ENCODE assay signal across 15 cellular contexts in the genomic region with DNA sequence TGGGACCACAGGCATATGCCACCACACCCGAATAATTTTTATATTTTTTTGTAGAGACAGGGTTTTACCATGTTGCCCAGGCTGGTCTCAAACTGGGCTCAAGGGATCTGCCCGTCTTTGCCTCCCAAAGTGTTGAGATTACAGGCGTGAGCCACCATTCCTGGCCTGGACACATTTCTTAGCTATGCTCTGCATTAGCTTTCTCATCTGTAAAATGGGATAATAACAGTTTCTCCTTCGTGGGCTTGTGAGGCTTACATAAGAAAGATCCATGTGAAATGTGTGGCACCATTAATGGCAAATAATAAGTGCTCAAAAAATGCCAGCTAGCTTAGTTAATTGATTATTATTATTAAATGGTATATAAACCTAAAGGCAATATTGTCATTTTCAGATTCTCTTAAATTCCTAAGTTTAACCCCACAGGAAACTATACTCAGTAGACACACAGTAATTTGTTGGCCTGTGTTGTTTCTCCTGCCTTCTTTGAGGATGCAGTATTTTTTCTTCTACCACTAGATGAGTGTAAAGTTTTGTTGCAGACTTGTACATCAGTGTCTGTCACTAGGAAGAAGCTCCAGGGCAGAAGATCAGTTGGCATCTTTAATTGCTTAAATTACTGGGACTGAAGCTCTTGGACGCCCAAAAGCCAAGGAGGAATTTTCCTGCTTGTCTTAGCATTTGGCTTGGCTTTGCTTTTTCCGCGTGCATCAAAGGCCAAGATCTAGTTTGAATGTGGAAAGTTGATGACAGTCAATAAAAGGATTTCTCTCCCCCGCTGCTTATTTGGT.
DNase-seq lines count a peak whose midpoint lies in the region; ATAC-seq, FAIRE-seq and TF ChIP-seq lines count a peak whose summit lies in the region.
"Had no signal": no experiment of that assay in that cellular context is flagged by ENCODE, and none has a peak within 500 bp of the region (broad histone marks: within the 10 kb centered on the region; RNA-seq: fewer than 3 reads in every experiment).

No MANE protein-coding gene starts in this region.

- no peak overlapping the region for H3K4me3 Mint-ChIP-seq in activated CD4-positive, alpha-beta T cell treated with anti-CD3 and anti-CD28 coated beads, Interleukin-2, amount 10 ng/mL, durations not matched to agents 7 days and 5 days
- H3K4me3 Mint-ChIP-seq: activated naive CD4-positive, alpha-beta T cell treated with anti-CD3 and anti-CD28 coated beads for 36 hours had no signal

- CTCF ChIA-PET in activated CD4-positive, alpha-beta T cell treated with anti-CD3 and anti-CD28 coated beads, Interleukin-2, amount 10 ng/mL, durations not matched to agents 7 days and 5 days (lab: Charles Lee), result interaction anchor here (0.9 to 1.8 kb wide), 8 partner anchors 8 to 161 kb away, joined by 3 to 6 read pairs (median 3); no protein-coding TSS in a partner anchor
- CTCF ChIA-PET in K562 (lab: Yijun Ruan, JAX; ENCODE audit: low intra/inter-chr PET ratio), result no interaction called here

- H3K4me3 ChIP-seq in K562 (no peak overlapping the region), smooth muscle cell (no peak overlapping the region)
- H3K4me3 ChIP-seq: cardiac muscle cell, thoracic aorta had no signal

- no peaks in the 10 kb centered on the region for H3K27me3 Mint-ChIP-seq in activated CD4-positive, alpha-beta T cell treated with anti-CD3 and anti-CD28 coated beads, Interleukin-2, amount 10 ng/mL, durations not matched to agents 7 days and 5 days

- no peak for DNase-seq in activated CD4-positive, alpha-beta T cell treated with anti-CD3 and anti-CD28 coated beads, Interleukin-2, amount 10 ng/mL, durations not matched to agents 7 days and 5 days
- DNase-seq in activated CD4-positive, alpha-beta T cell treated with anti-CD3 and anti-CD28 coated beads for 48 hours, result no peak
- DNase-seq in M059J (ENCODE audit: low read depth), result peak; percentile 41
- no peak for DNase-seq in K562 (ENCODE audit: extremely low read depth in 1 of 4, low spot score in 3 of 4)
- DNase-seq in smooth muscle cell (lab: John Stamatoyannopoulos, UW; ENCODE audit: unreplicated experiment), result no peak
- no peak for DNase-seq in amniotic stem cell (lab: John Stamatoyannopoulos, UW)
- DNase-seq in erythroblast (lab: John Stamatoyannopoulos, UW), result no peak
- DNase-seq: activated naive CD4-positive, alpha-beta T cell treated with anti-CD3 and anti-CD28 coated beads for 36 hours; COR-L47; effector CD4-positive, alpha-beta T cell; MM.1S; Right ventricle myocardium superior had no signal

- no TSS peak for BruUV-seq in K562 (replicated peaks; lab: Mats Ljungman, UMichigan)

- no peak for FAIRE-seq in K562 (lab: Jason Lieb, UNC)

- H3K4me2 ChIP-seq in K562 (ENCODE audit: insufficient read depth, low read length), result no peak overlapping the region
- H3K4me2 ChIP-seq in smooth muscle cell, result no peak overlapping the region

- H2AFZ ChIP-seq in K562 (ENCODE audit: low read depth, low read length), result peak overlapping the region; percentile 0
- peak overlapping the region; percentile 33 for H2AFZ ChIP-seq in smooth muscle cell (ENCODE audit: low read depth)

- intact Hi-C loops in K562 (cut with micrococcal nuclease), result no loop called here

- H3K27me3 ChIP-seq in K562 (ENCODE audit: control insufficient read depth in 2 of 2, insufficient read depth in 2 of 2, low read length in 2 of 2) (no peaks in the 10 kb centered on the region), smooth muscle cell (ENCODE audit: low read depth) (no peaks in the 10 kb centered on the region)
- H3K27me3 ChIP-seq: cardiac muscle cell had no signal

- ATAC-seq in K562 (no peak), GM21528 (IDR thresholded peaks at IDR 0.05; ENCODE audit: low FRiP score, unreplicated experiment) (no peak)

- in situ Hi-C loops in K562 (cut with MboI), result no loop called here

- H3K79me2 ChIP-seq in K562 (ENCODE audit: control insufficient read depth, insufficient read depth, low read length) (no peaks in the 10 kb centered on the region), smooth muscle cell (ENCODE audit: low read depth) (no peaks in the 10 kb centered on the region)

- H3K9me3 ChIP-seq in K562 (replicated peaks; ENCODE audit: control insufficient read depth, insufficient read depth, low read depth, low read length) (no peaks in the 10 kb centered on the region), smooth muscle cell (replicated peaks; ENCODE audit: low read depth) (no peaks in the 10 kb centered on the region)
- H3K9me3 ChIP-seq: thoracic aorta had no signal

- H3K27ac Mint-ChIP-seq in activated CD4-positive, alpha-beta T cell treated with anti-CD3 and anti-CD28 coated beads, Interleukin-2, amount 10 ng/mL, durations not matched to agents 7 days and 5 days, result peak overlapping the region; percentile 95

- peaks cover 57% of the 10 kb centered on the region for H3K4me1 Mint-ChIP-seq in activated CD4-positive, alpha-beta T cell treated with anti-CD3 and anti-CD28 coated beads, Interleukin-2, amount 10 ng/mL, durations not matched to agents 7 days and 5 days

- peaks cover 26% of the 10 kb centered on the region for H3F3A ChIP-seq in smooth muscle cell (ENCODE audit: low read depth)

- WGBS in K562 (ENCODE audit: insufficient coverage, low coverage, missing lambda C conversion rate), result 67% methylated on average over 8 of the region's 8 CpGs
- WGBS in smooth muscle cell (ENCODE audit: low lambda C conversion rate), result 85% methylated on average over 8 of the region's 8 CpGs

- H4K20me1 ChIP-seq in K562 (replicated peaks; ENCODE audit: control insufficient read depth, insufficient read depth, low read length) (no peaks in the 10 kb centered on the region), smooth muscle cell (ENCODE audit: low read depth) (no peaks in the 10 kb centered on the region)

- H3K9me3 Mint-ChIP-seq in activated CD4-positive, alpha-beta T cell treated with anti-CD3 and anti-CD28 coated beads, Interleukin-2, amount 10 ng/mL, durations not matched to agents 7 days and 5 days, result no peaks in the 10 kb centered on the region
- H3K9me3 Mint-ChIP-seq: activated naive CD4-positive, alpha-beta T cell treated with anti-CD3 and anti-CD28 coated beads for 36 hours had no signal

- H3K36me3 ChIP-seq in K562 (ENCODE audit: control insufficient read depth, insufficient read depth, low read length) (no peaks in the 10 kb centered on the region), smooth muscle cell (ENCODE audit: low read depth) (no peaks in the 10 kb centered on the region)
- H3K36me3 ChIP-seq: cardiac muscle cell, thoracic aorta had no signal

- no peaks in the 10 kb centered on the region for H3K9me1 ChIP-seq in K562 (ENCODE audit: control insufficient read depth, insufficient read depth, low read length)

- no peak overlapping the region for H3K9ac ChIP-seq in K562 (ENCODE audit: insufficient read depth in 1 of 2, low read depth in 2 of 2, low read length in 2 of 2)
- no peak overlapping the region for H3K9ac ChIP-seq in smooth muscle cell (ENCODE audit: low read depth)

- peaks cover 5% of the 10 kb centered on the region for H3K36me3 Mint-ChIP-seq in activated CD4-positive, alpha-beta T cell treated with anti-CD3 and anti-CD28 coated beads, Interleukin-2, amount 10 ng/mL, durations not matched to agents 7 days and 5 days (ENCODE audit: low read depth)

- H3K27ac ChIP-seq in K562 (ENCODE audit: extremely low read depth, low read depth, low read length) (no peak overlapping the region), smooth muscle cell (ENCODE audit: low read depth) (no peak overlapping the region)
- H3K27ac ChIP-seq: cardiac muscle cell, thoracic aorta had no signal

- H3K4me1 ChIP-seq in K562 (replicated peaks in 1 of 2; ENCODE audit: control insufficient read depth in 2 of 2, insufficient read depth in 2 of 2, low read length in 2 of 2) (peaks cover 13 to 34% of the 10 kb centered on the region in 2 experiments), smooth muscle cell (ENCODE audit: low read depth) (peaks cover 37% of the 10 kb centered on the region)

- POLR2A ChIA-PET in activated CD4-positive, alpha-beta T cell treated with anti-CD3 and anti-CD28 coated beads, Interleukin-2, amount 10 ng/mL, durations not matched to agents 7 days and 5 days (lab: Charles Lee), result interaction anchor here (0.5 kb wide), 1 partner anchor 10 kb away, joined by 4 read pairs; no protein-coding TSS in a partner anchor
- POLR2A ChIA-PET in K562 (lab: Yijun Ruan, JAX), result interaction anchor here (1.0 to 1.3 kb wide), 2 partner anchors 153 to 162 kb away, joined by 3 to 4 read pairs; no protein-coding TSS in a partner anchor

- no peak for TF ChIP-seq CTCF in K562 (IDR thresholded peaks at IDR 0.05 in 2 of 3, conservative IDR thresholded peaks at IDR 0.05 in 1 of 3; ENCODE audit: insufficient read depth in 2 of 3, low read depth in 1 of 3, low read length in 3 of 3)
- TF ChIP-seq CTCF in smooth muscle cell (IDR thresholded peaks at IDR 0.05; ENCODE audit: borderline replicate concordance, insufficient read depth, poor library complexity, severe bottlenecking), result no peak

- no peak; a peak in 2 of 4 replicates for TF ChIP-seq RAD21 in K562 (CRISPR knock-in tag; conservative IDR thresholded peaks at IDR 0.05 in 1 of 2, IDR thresholded peaks at IDR 0.05 in 1 of 2)

- no peak for TF ChIP-seq EP300 in K562 (IDR thresholded peaks at IDR 0.05; ENCODE audit: low read length)

- TF ChIP-seq POLR2A in K562 (conservative IDR thresholded peaks at IDR 0.05) (no peak), erythroblast (IDR thresholded peaks at IDR 0.05; ENCODE audit: low read length) (no peak)

TF ChIP-seq in K562, 482 proteins besides CTCF, POLR2A, EP300 and RAD21:
- TF ChIP-seq PTRF (tag; IDR thresholded peaks at IDR 0.05) (no peak), BCOR (IDR thresholded peaks at IDR 0.05) (peak; percentile 18; the same call in 1 of the 2 replicates)
TF ChIP-seq in K562: peak in this region for 1.
